ENCODE assay signal across 8 cellular contexts in genomic region chr7:7176421-7177043, GRCh38. TPM values are rescaled to one million over a fixed set of nuclear protein-coding genes. Genes with fewer than 3 reads are reported as not detected.
DNase-seq lines count a peak whose midpoint lies in the region; ATAC-seq and TF ChIP-seq lines count a peak whose summit lies in the region.

No MANE protein-coding gene starts in this region.

- H3K4me1 ChIP-seq in right lobe of liver, result no peaks in the 10 kb centered on the region

- CTCF ChIA-PET in AG04450 (lab: Charles Lee), result interaction anchor here (1.0 to 2.5 kb wide), 2 partner anchors 71 to 73 kb away, joined by 3 to 15 read pairs; no protein-coding TSS in a partner anchor

- H3K27ac ChIP-seq in AG04450 (ENCODE audit: low read depth, low read length), result peak overlapping the region; percentile 60
- H3K27ac ChIP-seq in right lobe of liver, result no peak overlapping the region

- ATAC-seq in right lobe of liver, result peak in 3 of 4 donors; percentile 45 to 58 (median 45)
- ATAC-seq in HG03432 (IDR thresholded peaks at IDR 0.05; ENCODE audit: unreplicated experiment), result no peak
- no peak for ATAC-seq in HG03571 (IDR thresholded peaks at IDR 0.05; ENCODE audit: unreplicated experiment)

- TF ChIP-seq CTCF in AG04450 (IDR thresholded peaks at IDR 0.05; ENCODE audit: low read depth, low read length) (no peak), right lobe of liver (IDR thresholded peaks at IDR 0.05) (no peak)

- H3K36me3 Mint-ChIP-seq in IgD-negative memory B cell, result peaks cover 14% of the 10 kb centered on the region

- H3K4me3 ChIP-seq in AG04450 (ENCODE audit: low read depth, low read length) (no peak overlapping the region), right lobe of liver (no peak overlapping the region)

- POLR2A ChIA-PET in AG04450 (lab: Yijun Ruan, JAX), result interaction anchor here (0.6 kb wide), 1 partner anchor 73 kb away, joined by 3 read pairs; no protein-coding TSS in a partner anchor

- TF ChIP-seq POLR2A in right lobe of liver (IDR thresholded peaks at IDR 0.05), result no peak

- H3K36me3 ChIP-seq in right lobe of liver, result no peaks in the 10 kb centered on the region

- 29% methylated on average over 4 of the region's 4 CpGs for WGBS in right lobe of liver (ENCODE audit: insufficient coverage, low coverage, low lambda C conversion rate, missing lambda C conversion rate)

- peaks cover 25 to 30% (median 28%) of the 10 kb centered on the region in 3 donors for H3K4me1 Mint-ChIP-seq in IgD-negative memory B cell

- H3K4me3 Mint-ChIP-seq in IgD-negative memory B cell, result peak overlapping the region in 1 of 4 donors; percentile 28

- peaks cover 2 to 13% (median 4%) of the 10 kb centered on the region in 3 donors for H3K9me3 Mint-ChIP-seq in IgD-negative memory B cell

- no peaks in the 10 kb centered on the region for H3K9me3 ChIP-seq in AG04450 (ENCODE audit: control insufficient read depth, insufficient read depth, low read length)
- H3K9me3 ChIP-seq in right lobe of liver, result no peaks in the 10 kb centered on the region

- H3K27me3 Mint-ChIP-seq in IgD-negative memory B cell, result no peaks in the 10 kb centered on the region

- peak overlapping the region; percentile 2 to 36 (median 29) for H3K27ac Mint-ChIP-seq in IgD-negative memory B cell

- intact Hi-C loops in right lobe of liver (cut with DNase I), result no loop called here

- H3K27me3 ChIP-seq in AG04450 (ENCODE audit: control insufficient read depth, insufficient read depth, low read length), result no peaks in the 10 kb centered on the region
- no peaks in the 10 kb centered on the region for H3K27me3 ChIP-seq in right lobe of liver

- no peak for DNase-seq in AG04450 (ENCODE audit: low read depth, low spot score)
- peak; percentile 78 for DNase-seq in astrocyte of the hippocampus (ENCODE audit: low read depth, low spot score)
- DNase-seq in right lobe of liver, result no peak
- DNase-seq in NCI-H2029 treated with DMSO at 0.1 percent for 48 hours (lab: John Stamatoyannopoulos, UW), result no peak
- DNase-seq in activated CD4-positive, alpha-beta T cell treated with anti-CD3 and anti-CD28 coated beads, Interleukin-2, amount 50 U/mL, for 1 hour, result no peak

RNA-seq across cellular contexts. Expression of gene C1GALT1, which starts 5.8 kb away (rescaled TPM):
- polyA plus RNA-seq in AG04450 (2011; rRNA removed) (14.6 and 24.0 TPM in 2 replicates), IgD-negative memory B cell (69.5 TPM)
- 4.6 and 11.0 TPM in 2 replicates for polyA minus RNA-seq in AG04450 (2011; rRNA and poly(A)+ RNA removed)
- total RNA-seq in right lobe of liver, result 10 to 100 TPM; 10.1 to 16.6 (median 13.1) TPM

Comparison
In these comparisons a context has a peak if more than half of its experiments do, and no peak if none do; other contexts are left out.
1. ATAC-seq: peak in right lobe of liver (3 of 4); none in HG03432 (single experiment) and HG03571 (single experiment).